Comparison of ENCODE assay signal across 1 cellular context in the genomic region with DNA sequence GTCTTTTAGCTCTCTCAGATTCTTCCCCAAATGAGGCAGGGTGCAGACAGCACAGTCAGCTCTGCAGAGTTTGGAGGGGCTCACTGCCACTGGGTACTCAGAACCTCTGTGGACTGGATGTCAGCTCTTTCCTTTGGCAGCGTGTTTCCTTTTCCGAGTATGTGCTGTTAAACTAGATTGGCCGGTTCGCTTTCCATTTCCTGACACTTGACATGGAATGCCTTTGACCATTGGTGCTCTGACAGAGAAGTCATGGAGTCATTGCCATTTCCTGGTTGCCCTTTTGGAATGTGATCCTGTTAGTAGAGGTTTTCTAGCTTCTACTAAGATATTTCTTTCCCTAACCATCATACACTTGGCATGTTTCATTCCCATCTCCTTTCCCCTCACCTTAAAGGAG.
TF ChIP-seq lines count a peak whose summit lies in the region.

No MANE protein-coding gene starts in this region.

TF ChIP-seq in GM12878, 131 proteins besides CTCF, POLR2A, EP300 and RAD21 (continued from another document):
- TF ChIP-seq, protein P1, sequence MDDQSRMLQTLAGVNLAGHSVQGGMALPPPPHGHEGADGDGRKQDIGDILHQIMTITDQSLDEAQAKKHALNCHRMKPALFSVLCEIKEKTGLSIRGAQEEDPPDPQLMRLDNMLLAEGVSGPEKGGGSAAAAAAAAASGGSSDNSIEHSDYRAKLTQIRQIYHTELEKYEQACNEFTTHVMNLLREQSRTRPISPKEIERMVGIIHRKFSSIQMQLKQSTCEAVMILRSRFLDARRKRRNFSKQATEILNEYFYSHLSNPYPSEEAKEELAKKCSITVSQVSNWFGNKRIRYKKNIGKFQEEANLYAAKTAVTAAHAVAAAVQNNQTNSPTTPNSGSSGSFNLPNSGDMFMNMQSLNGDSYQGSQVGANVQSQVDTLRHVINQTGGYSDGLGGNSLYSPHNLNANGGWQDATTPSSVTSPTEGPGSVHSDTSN (IDR thresholded peaks at IDR 0.05; ENCODE audit: insufficient replicate concordance, low read depth, low read length), result no peak
- TF ChIP-seq ATF7 (IDR thresholded peaks at IDR 0.05; ENCODE audit: low read depth), result no peak
- TF ChIP-seq, protein P2, sequence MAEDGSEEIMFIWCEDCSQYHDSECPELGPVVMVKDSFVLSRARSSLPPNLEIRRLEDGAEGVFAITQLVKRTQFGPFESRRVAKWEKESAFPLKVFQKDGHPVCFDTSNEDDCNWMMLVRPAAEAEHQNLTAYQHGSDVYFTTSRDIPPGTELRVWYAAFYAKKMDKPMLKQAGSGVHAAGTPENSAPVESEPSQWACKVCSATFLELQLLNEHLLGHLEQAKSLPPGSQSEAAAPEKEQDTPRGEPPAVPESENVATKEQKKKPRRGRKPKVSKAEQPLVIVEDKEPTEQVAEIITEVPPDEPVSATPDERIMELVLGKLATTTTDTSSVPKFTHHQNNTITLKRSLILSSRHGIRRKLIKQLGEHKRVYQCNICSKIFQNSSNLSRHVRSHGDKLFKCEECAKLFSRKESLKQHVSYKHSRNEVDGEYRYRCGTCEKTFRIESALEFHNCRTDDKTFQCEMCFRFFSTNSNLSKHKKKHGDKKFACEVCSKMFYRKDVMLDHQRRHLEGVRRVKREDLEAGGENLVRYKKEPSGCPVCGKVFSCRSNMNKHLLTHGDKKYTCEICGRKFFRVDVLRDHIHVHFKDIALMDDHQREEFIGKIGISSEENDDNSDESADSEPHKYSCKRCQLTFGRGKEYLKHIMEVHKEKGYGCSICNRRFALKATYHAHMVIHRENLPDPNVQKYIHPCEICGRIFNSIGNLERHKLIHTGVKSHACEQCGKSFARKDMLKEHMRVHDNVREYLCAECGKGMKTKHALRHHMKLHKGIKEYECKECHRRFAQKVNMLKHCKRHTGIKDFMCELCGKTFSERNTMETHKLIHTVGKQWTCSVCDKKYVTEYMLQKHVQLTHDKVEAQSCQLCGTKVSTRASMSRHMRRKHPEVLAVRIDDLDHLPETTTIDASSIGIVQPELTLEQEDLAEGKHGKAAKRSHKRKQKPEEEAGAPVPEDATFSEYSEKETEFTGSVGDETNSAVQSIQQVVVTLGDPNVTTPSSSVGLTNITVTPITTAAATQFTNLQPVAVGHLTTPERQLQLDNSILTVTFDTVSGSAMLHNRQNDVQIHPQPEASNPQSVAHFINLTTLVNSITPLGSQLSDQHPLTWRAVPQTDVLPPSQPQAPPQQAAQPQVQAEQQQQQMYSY (CRISPR knock-in tag; IDR thresholded peaks at IDR 0.05), result no peak
- TF ChIP-seq MYC (IDR thresholded peaks at IDR 0.05; ENCODE audit: insufficient read depth, insufficient read length, insufficient replicate concordance, low read length, severe bottlenecking), result no peak
- TF ChIP-seq RAD51 (IDR thresholded peaks at IDR 0.05), result no peak
- TF ChIP-seq CHD1 (IDR thresholded peaks at IDR 0.05; ENCODE audit: low read depth, low read length), result no peak
- no peak for TF ChIP-seq ZNF622 (IDR thresholded peaks at IDR 0.05)
